ENCODE assay signal across 12 cellular contexts in the genomic region with DNA sequence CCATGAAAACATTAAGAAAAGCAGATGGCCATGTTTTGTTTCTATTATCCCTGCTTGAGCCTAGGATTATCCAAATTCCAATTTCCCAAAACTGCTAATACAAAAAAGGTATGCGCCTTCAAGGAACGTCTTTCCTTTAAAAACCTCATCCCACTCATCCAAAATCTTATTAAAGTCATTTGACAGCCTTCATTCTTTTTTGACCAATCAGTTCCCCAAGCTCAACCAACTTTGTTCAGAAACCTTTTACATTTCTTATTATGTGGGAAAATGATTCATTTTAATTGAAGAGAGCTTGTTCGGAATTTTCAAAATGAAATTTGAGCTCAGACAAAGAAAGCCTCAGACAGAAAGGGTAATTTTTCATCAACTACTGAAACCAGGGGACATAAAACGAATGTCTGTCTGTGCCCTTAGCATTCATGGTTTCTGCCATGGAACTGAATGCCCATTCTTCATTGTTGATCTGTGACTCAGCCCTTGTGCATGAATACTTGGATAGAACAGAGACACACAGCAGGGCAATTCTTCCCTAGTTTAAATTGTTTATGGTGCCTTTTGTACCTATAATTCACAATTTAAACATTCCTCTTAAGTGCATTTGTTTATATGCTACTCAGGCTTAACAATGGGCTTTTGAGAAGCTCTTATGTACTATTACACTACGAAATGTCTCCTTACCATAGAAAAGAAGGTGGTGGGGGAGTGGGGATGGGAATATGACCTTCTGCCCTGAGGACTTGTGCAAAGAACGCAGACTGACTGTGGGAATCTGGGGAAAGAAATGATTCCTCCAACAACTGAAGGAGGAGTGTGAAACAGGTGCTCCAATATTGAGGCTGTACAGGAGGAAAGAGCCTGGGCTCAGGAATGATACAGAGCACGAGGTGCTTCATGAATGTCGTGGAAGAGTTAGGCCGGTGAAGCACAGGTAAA. TPM values are rescaled to one million over a fixed set of nuclear protein-coding genes. Genes with fewer than 3 reads are reported as not detected.
DNase-seq lines count a peak whose midpoint lies in the region; ATAC-seq and TF ChIP-seq lines count a peak whose summit lies in the region.
"Had no signal": no experiment of that assay in that cellular context is flagged by ENCODE, and none has a peak within 500 bp of the region (broad histone marks: within the 10 kb centered on the region; RNA-seq: fewer than 3 reads in every experiment).

No MANE protein-coding gene starts in this region.

- in situ Hi-C loops in gastrocnemius medialis (cut with MboI; ENCODE audit: low sequenced_read_pairs in 4 of 4) = no loop called here

- no peaks in the 10 kb centered on the region for H3K4me1 ChIP-seq in gastrocnemius medialis
- H3K4me1 ChIP-seq: BE2C had no signal

- H3K27me3 ChIP-seq in MG63 = no peaks in the 10 kb centered on the region
- no peaks in the 10 kb centered on the region for H3K27me3 ChIP-seq in gastrocnemius medialis
- H3K27me3 ChIP-seq: BE2C, neutrophil had no signal

- TF ChIP-seq POLR2A in GM18505 (IDR thresholded peaks at IDR 0.05; ENCODE audit: borderline replicate concordance, extremely low read depth, insufficient read depth, insufficient read length) (no peak), gastrocnemius medialis (IDR thresholded peaks at IDR 0.05) (no peak)

- H3K36me3 ChIP-seq in MG63 = no peaks in the 10 kb centered on the region
- no peaks in the 10 kb centered on the region for H3K36me3 ChIP-seq in gastrocnemius medialis
- H3K36me3 ChIP-seq: BE2C, neutrophil had no signal

- peak; percentile 58 for DNase-seq in AG08396 (ENCODE audit: low spot score)
- DNase-seq in MG63 = peak; percentile 52
- peak; percentile 37 for DNase-seq in dermis blood vessel endothelial cell
- peak; percentile 64 for DNase-seq in midbrain (lab: John Stamatoyannopoulos, UW)
- DNase-seq in cerebellar nuclear complex (lab: John Stamatoyannopoulos, UW) = no peak
- DNase-seq in occipital lobe (lab: John Stamatoyannopoulos, UW) = no peak
- DNase-seq in gastrocnemius medialis = no peak
- DNase-seq: activated CD8-positive, alpha-beta memory T cell treated with anti-CD3 and anti-CD28 coated beads for 24 hours; BE2C had no signal

- H3K27ac ChIP-seq in gastrocnemius medialis = no peak overlapping the region
- H3K27ac ChIP-seq: neutrophil had no signal

- H3K4me3 ChIP-seq in MG63 (no peak overlapping the region), gastrocnemius medialis (no peak overlapping the region)

- no peak for TF ChIP-seq CTCF in gastrocnemius medialis (IDR thresholded peaks at IDR 0.05 in 4 of 5, conservative IDR thresholded peaks at IDR 0.05 in 1 of 5)

- H3K9me3 ChIP-seq in MG63 (peaks cover 8% of the 10 kb centered on the region), gastrocnemius medialis (no peaks in the 10 kb centered on the region)
- H3K9me3 ChIP-seq: BE2C, neutrophil had no signal

- intact Hi-C loops in gastrocnemius medialis (cut with DNase I; ENCODE audit: low total_unique reads) = no loop called here

- no peak for ATAC-seq in GM18505 (IDR thresholded peaks at IDR 0.05; ENCODE audit: unreplicated experiment)
- no peak for ATAC-seq in gastrocnemius medialis

RNA-seq across cellular contexts. Expression of gene ERVFRD-1, which starts 49.8 kb away (rescaled TPM):
- total RNA-seq in MG63 (2014; rRNA removed; shearing (Covaris generic); ENCODE audit: low replicate concordance) = not detected in 2 replicates
- total RNA-seq in dermis blood vessel endothelial cell (under 0.01 and 0.05 TPM in 2 replicates), occipital lobe (not detected), gastrocnemius medialis (not detected)
- total RNA-seq: OCI-LY7 had no signal

Comparison
In these comparisons a context has a peak if more than half of its experiments do, and no peak if none do; other contexts are left out.
1. DNase-seq: peak in AG08396 (single experiment), MG63 (single experiment), dermis blood vessel endothelial cell (single experiment) and midbrain (single experiment); none in cerebellar nuclear complex (0 of 2), occipital lobe (single experiment) and gastrocnemius medialis (0 of 2).